8 cellular contexts compared by ENCODE assay signal in the genomic region with DNA sequence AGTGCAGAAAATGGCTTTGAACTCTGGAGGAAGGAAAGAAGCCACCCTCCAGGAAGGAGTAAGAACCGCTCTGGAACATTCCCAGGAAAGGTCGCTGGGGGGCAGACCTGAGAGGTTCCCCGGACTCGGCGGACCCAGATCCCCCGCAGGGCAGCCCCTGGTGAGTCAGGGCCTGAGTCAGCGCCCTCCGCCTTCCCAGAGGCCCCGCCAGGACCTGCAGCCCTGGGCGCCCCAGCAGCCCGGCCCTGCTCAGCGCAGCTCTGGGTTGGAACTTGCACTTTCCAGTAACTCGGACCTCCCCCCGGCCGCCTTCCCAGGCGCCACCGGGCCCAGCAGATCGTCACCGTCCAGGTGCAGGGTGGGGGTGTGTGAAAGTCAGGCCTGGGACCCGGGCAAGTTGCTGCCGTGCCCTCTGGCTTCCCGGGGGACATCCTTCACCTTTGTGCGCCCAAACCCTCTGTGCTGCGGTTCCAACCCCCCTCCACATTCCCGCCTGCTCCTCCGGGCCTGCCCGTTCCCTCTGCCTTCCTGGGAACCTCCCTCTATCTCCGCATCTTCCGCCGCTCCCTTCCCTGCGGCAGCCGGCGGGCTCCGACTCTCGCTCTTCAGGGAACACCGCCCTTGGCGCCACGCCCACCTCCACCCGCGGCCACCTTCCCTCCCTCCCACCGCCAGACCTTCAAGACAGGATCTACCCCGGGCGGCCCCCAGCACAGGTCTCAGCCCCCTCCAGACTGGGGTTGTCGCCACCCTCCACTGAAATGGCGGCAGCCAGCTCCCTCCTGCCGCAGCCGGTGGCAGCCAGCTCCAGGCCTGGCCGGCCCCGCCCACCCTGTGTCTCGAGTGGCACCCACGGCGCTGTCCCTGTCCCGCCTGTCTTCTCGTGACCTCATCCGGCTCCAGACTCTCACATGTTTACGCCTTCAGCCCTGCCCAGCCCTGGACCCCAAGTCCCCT.
A peak's percentile ranks its signal among the peaks of the same experiment; 100 is the strongest.
DNase-seq lines count a peak whose midpoint lies in the region; ATAC-seq and TF ChIP-seq lines count a peak whose summit lies in the region.

No MANE protein-coding gene starts in this region.

- peak overlapping the region; percentile 83 for H3K4me2 ChIP-seq in DND-41 (ENCODE audit: insufficient read depth, low read length)

- H3K4me3 ChIP-seq in DND-41 (ENCODE audit: low read depth in 1 of 2, low read length in 2 of 2): peak overlapping the region; percentile 43 to 67; a peak in 3 of 4 replicates
- peak overlapping the region; percentile 38 to 72 for H3K4me3 ChIP-seq in foreskin fibroblast (ENCODE audit: low read depth in 1 of 2, low read length in 2 of 2)
- H3K4me3 ChIP-seq in neuron (ENCODE audit: low read length): peak overlapping the region; percentile 14
- peak overlapping the region; percentile 76 to 83 for H3K4me3 ChIP-seq in stomach smooth muscle (ENCODE audit: low read length in 2 of 2)

- H4K20me1 ChIP-seq in DND-41 (ENCODE audit: insufficient read depth, low read length): no peaks in the 10 kb centered on the region

- H3K36me3 ChIP-seq in DND-41 (ENCODE audit: insufficient read depth, low read length) (no peaks in the 10 kb centered on the region), KOPT-K1 (ENCODE audit: insufficient read depth, low read length) (no peaks in the 10 kb centered on the region), neuron (ENCODE audit: insufficient read depth, low read length) (no peaks in the 10 kb centered on the region), stomach smooth muscle (ENCODE audit: control insufficient read depth in 2 of 2, insufficient read depth in 2 of 2, low read length in 2 of 2) (no peaks in the 10 kb centered on the region)

- TF ChIP-seq CTCF in DND-41 (IDR thresholded peaks at IDR 0.05; ENCODE audit: borderline replicate concordance, extremely low read depth, low read length, poor library complexity, severe bottlenecking) (peak; percentile 80), foreskin fibroblast (IDR thresholded peaks at IDR 0.05; ENCODE audit: low read depth, low read length) (peak; percentile 76)

- peaks cover 4% of the 10 kb centered on the region for H3K9me3 ChIP-seq in DND-41 (ENCODE audit: insufficient read depth, low read length, severe bottlenecking)
- no peaks in the 10 kb centered on the region for H3K9me3 ChIP-seq in KOPT-K1 (ENCODE audit: insufficient read depth, low read length, poor library complexity, severe bottlenecking)
- no peaks in the 10 kb centered on the region for H3K9me3 ChIP-seq in neuron (ENCODE audit: low read length)
- H3K9me3 ChIP-seq in stomach smooth muscle (ENCODE audit: control insufficient read depth in 2 of 2, low read length in 2 of 2): peaks cover 3 to 6% of the 10 kb centered on the region in 2 donors

- H3K79me2 ChIP-seq in DND-41 (ENCODE audit: insufficient read depth, low read length): no peaks in the 10 kb centered on the region

- H3K9ac ChIP-seq in DND-41 (ENCODE audit: low read depth, low read length) (peak overlapping the region; percentile 83), stomach smooth muscle (ENCODE audit: low read length in 2 of 2) (peak overlapping the region; percentile 92 to 94)

- DNase-seq in DND-41 (peak; percentile 89), SIG-M5 (lab: John Stamatoyannopoulos, UW) (peak; percentile 28), foreskin fibroblast (peak; percentile 98 to 99)
- DNase-seq in activated gamma-delta T cell treated with anti-CD3 and anti-CD28 coated beads, Interleukin-2, amount 50 U/mL, for 16 hours (ENCODE audit: low read depth): peak; percentile 88

- ATAC-seq in DND-41 (ENCODE audit: insufficient read depth, low read depth): peak; percentile 88
- ATAC-seq in GM21717 (IDR thresholded peaks at IDR 0.05; ENCODE audit: unreplicated experiment): peak; percentile 64

- H3K27me3 ChIP-seq in DND-41 (ENCODE audit: insufficient read depth, low read length, poor library complexity): no peaks in the 10 kb centered on the region
- peaks cover 28% of the 10 kb centered on the region for H3K27me3 ChIP-seq in neuron (ENCODE audit: insufficient read depth, low read length)
- no peaks in the 10 kb centered on the region for H3K27me3 ChIP-seq in stomach smooth muscle (ENCODE audit: control insufficient read depth in 1 of 2, insufficient read depth in 2 of 2, low read length in 2 of 2)

- H2AFZ ChIP-seq in DND-41 (ENCODE audit: low read depth, low read length) (peak overlapping the region; percentile 77), neuron (ENCODE audit: low read depth, low read length) (peak overlapping the region; percentile 16)

- H3K4me1 ChIP-seq in DND-41 (ENCODE audit: insufficient read depth, low read length) (peaks cover 24% of the 10 kb centered on the region), neuron (ENCODE audit: insufficient read depth, low read length) (peaks cover 5% of the 10 kb centered on the region), stomach smooth muscle (ENCODE audit: control insufficient read depth, insufficient read depth, low read length) (peaks cover 20% of the 10 kb centered on the region)

- H3K27ac ChIP-seq in DND-41 (ENCODE audit: low read length) (peak overlapping the region; percentile 79), KOPT-K1 (ENCODE audit: low read depth, low read length, poor library complexity, severe bottlenecking) (peak overlapping the region; percentile 75), stomach smooth muscle (ENCODE audit: low read length) (peak overlapping the region; percentile 97)

Comparison
In these comparisons a context has a peak if more than half of its experiments do, and no peak if none do; other contexts are left out.
1. Peak in every context shown above with its lines: DNase-seq, ATAC-seq, H3K4me3 ChIP-seq and H3K27ac ChIP-seq.
2. DNase-seq: peak in every context shown above with its lines; median percentile 98 in foreskin fibroblast; 89 in DND-41; 88 in activated gamma-delta T cell treated with anti-CD3 and anti-CD28 coated beads, Interleukin-2, amount 50 U/mL, for 16 hours; 28 in SIG-M5.
3. H3K4me3 ChIP-seq: peak in every context shown above with its lines; median percentile 80 in stomach smooth muscle; 55 in DND-41; 55 in foreskin fibroblast; 14 in neuron.